18 cellular contexts compared by ENCODE assay signal in the genomic region with DNA sequence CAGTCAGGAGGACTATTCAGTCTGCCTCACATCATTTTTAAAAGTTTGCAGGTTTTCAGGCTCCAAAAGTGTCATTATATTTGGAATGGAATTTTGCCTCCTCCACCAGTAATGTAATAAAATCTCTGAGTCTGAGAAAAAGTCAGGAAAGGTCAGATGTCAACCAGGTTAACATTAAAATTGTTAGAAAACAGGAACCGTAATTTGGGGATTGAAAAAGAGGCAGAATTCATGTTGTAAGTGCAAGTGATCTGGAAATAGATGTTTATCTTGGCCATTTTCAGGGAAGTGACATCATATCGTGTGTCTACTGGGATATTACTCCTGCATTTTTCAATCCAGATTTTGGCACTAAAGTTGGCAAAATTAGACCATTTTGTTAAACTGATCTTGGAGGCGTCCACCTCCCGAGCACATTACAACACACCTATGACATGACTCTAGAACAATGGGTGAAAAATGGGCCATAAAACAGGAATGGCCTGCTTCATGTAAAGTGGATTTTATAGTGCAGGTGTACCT.
DNase-seq lines count a peak whose midpoint lies in the region; ATAC-seq and TF ChIP-seq lines count a peak whose summit lies in the region.
"Had no signal": no experiment of that assay in that cellular context is flagged by ENCODE, and none has a peak within 500 bp of the region (broad histone marks: within the 10 kb centered on the region; RNA-seq: fewer than 3 reads in every experiment).

No MANE protein-coding gene starts in this region.

- peak overlapping the region; percentile 11; the same call in 1 of the 2 replicates for H3K4me2 ChIP-seq in GM23338

- TF ChIP-seq CTCF in A673 (conservative IDR thresholded peaks at IDR 0.05; ENCODE audit: low read depth, low read length) (no peak), GM23338 (conservative IDR thresholded peaks at IDR 0.05; ENCODE audit: low read depth in 2 of 2) (no peak), endothelial cell (IDR thresholded peaks at IDR 0.05; ENCODE audit: unreplicated experiment) (no peak), chondrocyte (IDR thresholded peaks at IDR 0.05) (no peak)

- no peaks in the 10 kb centered on the region for H3K36me3 ChIP-seq in A673 (ENCODE audit: insufficient read depth, low read length, poor library complexity, severe bottlenecking)
- no peaks in the 10 kb centered on the region for H3K36me3 ChIP-seq in GM23338 (ENCODE audit: insufficient read depth)

- H3K27me3 Mint-ChIP-seq in GM23338 (ENCODE audit: insufficient read depth, low read depth, poor library complexity) (no peaks in the 10 kb centered on the region), endothelial cell (ENCODE audit: unreplicated experiment) (peaks cover 2% of the 10 kb centered on the region), chondrocyte (ENCODE audit: low read depth) (peaks cover 23% of the 10 kb centered on the region)

- no peak overlapping the region for H3K4me3 ChIP-seq in A673 (ENCODE audit: low read depth, low read length, poor library complexity, severe bottlenecking)
- H3K4me3 ChIP-seq in GM23338: no peak overlapping the region
- H3K4me3 ChIP-seq in skeletal muscle cell (ENCODE audit: low read depth, low read length): no peak overlapping the region
- H3K4me3 ChIP-seq: GM23248 had no signal

- no peaks in the 10 kb centered on the region for H3K9me3 ChIP-seq in A673 (ENCODE audit: low read depth, low read length, poor library complexity, severe bottlenecking)

- no peak for ATAC-seq in GM23338
- ATAC-seq in GM21529 (IDR thresholded peaks at IDR 0.05; ENCODE audit: unreplicated experiment): no peak
- ATAC-seq: CD8-positive, alpha-beta T cell had no signal

- no peaks in the 10 kb centered on the region for H3F3A ChIP-seq in GM23338 (replicated peaks; ENCODE audit: low read depth)

- H3K27ac Mint-ChIP-seq in GM23338: no peak overlapping the region
- peak overlapping the region; percentile 86 for H3K27ac Mint-ChIP-seq in endothelial cell (ENCODE audit: unreplicated experiment)
- no peak overlapping the region for H3K27ac Mint-ChIP-seq in chondrocyte (ENCODE audit: unreplicated experiment)
- H3K27ac Mint-ChIP-seq: CD8-positive, alpha-beta T cell had no signal

- H3K9me3 Mint-ChIP-seq in GM23338: no peaks in the 10 kb centered on the region
- no peaks in the 10 kb centered on the region for H3K9me3 Mint-ChIP-seq in endothelial cell (ENCODE audit: unreplicated experiment)
- no peaks in the 10 kb centered on the region for H3K9me3 Mint-ChIP-seq in chondrocyte (ENCODE audit: low read depth)
- H3K9me3 Mint-ChIP-seq: CD8-positive, alpha-beta T cell had no signal

- CTCF ChIA-PET in A673 (lab: Charles Lee): no interaction called here

- H4K20me1 ChIP-seq in GM23338 (replicated peaks; ENCODE audit: insufficient read depth): no peaks in the 10 kb centered on the region

- no peaks in the 10 kb centered on the region for H3K9me2 ChIP-seq in GM23338 (ENCODE audit: insufficient read depth)

- peaks cover 74% of the 10 kb centered on the region for H3K4me1 ChIP-seq in A673 (ENCODE audit: insufficient read depth, low read length, poor library complexity, severe bottlenecking)
- peaks cover 15% of the 10 kb centered on the region for H3K4me1 ChIP-seq in GM23338 (ENCODE audit: insufficient read depth)

- no peak overlapping the region for H2AFZ ChIP-seq in GM23338
- H2AFZ ChIP-seq: GM23248 had no signal

- H3K27me3 ChIP-seq in A673 (replicated peaks; ENCODE audit: insufficient read depth, low read depth, low read length, poor library complexity): no peaks in the 10 kb centered on the region
- no peaks in the 10 kb centered on the region for H3K27me3 ChIP-seq in GM23338 (ENCODE audit: insufficient read depth)

- H3K4me1 Mint-ChIP-seq in GM23338: peaks cover 34% of the 10 kb centered on the region
- peaks cover 69% of the 10 kb centered on the region for H3K4me1 Mint-ChIP-seq in endothelial cell (ENCODE audit: unreplicated experiment)
- H3K4me1 Mint-ChIP-seq in chondrocyte (ENCODE audit: low read depth): peaks cover 6% of the 10 kb centered on the region

- H3K4me3 Mint-ChIP-seq in GM23338 (no peak overlapping the region), endothelial cell (ENCODE audit: unreplicated experiment) (no peak overlapping the region), chondrocyte (ENCODE audit: unreplicated experiment) (no peak overlapping the region)
- H3K4me3 Mint-ChIP-seq: CD8-positive, alpha-beta T cell; IgD-negative memory B cell had no signal

- H3K36me3 Mint-ChIP-seq in GM23338 (ENCODE audit: low read depth) (no peaks in the 10 kb centered on the region), endothelial cell (ENCODE audit: low read depth, unreplicated experiment) (no peaks in the 10 kb centered on the region), chondrocyte (ENCODE audit: low read depth) (no peaks in the 10 kb centered on the region)
- H3K36me3 Mint-ChIP-seq: CD8-positive, alpha-beta T cell; IgD-negative memory B cell had no signal

- DNase-seq in A673 (ENCODE audit: low spot score) (no peak), GM23338 (ENCODE audit: low spot score) (no peak), endothelial cell (ENCODE audit: low spot score) (no peak), skeletal muscle cell (ENCODE audit: low read depth) (peak; percentile 25), midbrain (lab: John Stamatoyannopoulos, UW) (no peak), chondrocyte (ENCODE audit: low spot score) (no peak)
- DNase-seq: 8988T, ACHN, COR-L47, DMS153, DMS79 treated with DMSO at 0.1 percent for 48 hours, GDM1, GM23248, KG1 had no signal

- POLR2A ChIA-PET in A673 (lab: Charles Lee; ENCODE audit: low non-redundant PET): interaction anchor here (0.5 kb wide), 1 partner anchor 64 kb away, joined by 5 read pairs; no protein-coding TSS in a partner anchor

- intact Hi-C loops in A673 (cut with micrococcal nuclease; ENCODE audit: unreplicated experiment): loop anchor here (10.0 kb wide), 2 partner anchors 426 to 816 kb away; a partner anchor contains a TSS

- H3K79me2 ChIP-seq in GM23338 (replicated peaks; ENCODE audit: insufficient read depth): no peaks in the 10 kb centered on the region

- BruUV-seq in A673 (replicated peaks; lab: Mats Ljungman, UMichigan): no TSS peak

- H3K27ac ChIP-seq in A673 (ENCODE audit: low read depth, low read length, poor library complexity, severe bottlenecking) (peak overlapping the region; percentile 71), GM23338 (ENCODE audit: low read depth) (no peak overlapping the region)
- H3K27ac ChIP-seq: C4-2B, GM23248 had no signal

TF ChIP-seq in GM23338, 12 proteins besides CTCF, POLR2A, EP300 and RAD21 (continues in another document):
- TF ChIP-seq STAT1 (IDR thresholded peaks at IDR 0.05; ENCODE audit: unreplicated experiment): no peak
- TF ChIP-seq, protein P1, sequence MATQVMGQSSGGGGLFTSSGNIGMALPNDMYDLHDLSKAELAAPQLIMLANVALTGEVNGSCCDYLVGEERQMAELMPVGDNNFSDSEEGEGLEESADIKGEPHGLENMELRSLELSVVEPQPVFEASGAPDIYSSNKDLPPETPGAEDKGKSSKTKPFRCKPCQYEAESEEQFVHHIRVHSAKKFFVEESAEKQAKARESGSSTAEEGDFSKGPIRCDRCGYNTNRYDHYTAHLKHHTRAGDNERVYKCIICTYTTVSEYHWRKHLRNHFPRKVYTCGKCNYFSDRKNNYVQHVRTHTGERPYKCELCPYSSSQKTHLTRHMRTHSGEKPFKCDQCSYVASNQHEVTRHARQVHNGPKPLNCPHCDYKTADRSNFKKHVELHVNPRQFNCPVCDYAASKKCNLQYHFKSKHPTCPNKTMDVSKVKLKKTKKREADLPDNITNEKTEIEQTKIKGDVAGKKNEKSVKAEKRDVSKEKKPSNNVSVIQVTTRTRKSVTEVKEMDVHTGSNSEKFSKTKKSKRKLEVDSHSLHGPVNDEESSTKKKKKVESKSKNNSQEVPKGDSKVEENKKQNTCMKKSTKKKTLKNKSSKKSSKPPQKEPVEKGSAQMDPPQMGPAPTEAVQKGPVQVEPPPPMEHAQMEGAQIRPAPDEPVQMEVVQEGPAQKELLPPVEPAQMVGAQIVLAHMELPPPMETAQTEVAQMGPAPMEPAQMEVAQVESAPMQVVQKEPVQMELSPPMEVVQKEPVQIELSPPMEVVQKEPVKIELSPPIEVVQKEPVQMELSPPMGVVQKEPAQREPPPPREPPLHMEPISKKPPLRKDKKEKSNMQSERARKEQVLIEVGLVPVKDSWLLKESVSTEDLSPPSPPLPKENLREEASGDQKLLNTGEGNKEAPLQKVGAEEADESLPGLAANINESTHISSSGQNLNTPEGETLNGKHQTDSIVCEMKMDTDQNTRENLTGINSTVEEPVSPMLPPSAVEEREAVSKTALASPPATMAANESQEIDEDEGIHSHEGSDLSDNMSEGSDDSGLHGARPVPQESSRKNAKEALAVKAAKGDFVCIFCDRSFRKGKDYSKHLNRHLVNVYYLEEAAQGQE (IDR thresholded peaks at IDR 0.05; ENCODE audit: unreplicated experiment): no peak
- TF ChIP-seq, protein P2, sequence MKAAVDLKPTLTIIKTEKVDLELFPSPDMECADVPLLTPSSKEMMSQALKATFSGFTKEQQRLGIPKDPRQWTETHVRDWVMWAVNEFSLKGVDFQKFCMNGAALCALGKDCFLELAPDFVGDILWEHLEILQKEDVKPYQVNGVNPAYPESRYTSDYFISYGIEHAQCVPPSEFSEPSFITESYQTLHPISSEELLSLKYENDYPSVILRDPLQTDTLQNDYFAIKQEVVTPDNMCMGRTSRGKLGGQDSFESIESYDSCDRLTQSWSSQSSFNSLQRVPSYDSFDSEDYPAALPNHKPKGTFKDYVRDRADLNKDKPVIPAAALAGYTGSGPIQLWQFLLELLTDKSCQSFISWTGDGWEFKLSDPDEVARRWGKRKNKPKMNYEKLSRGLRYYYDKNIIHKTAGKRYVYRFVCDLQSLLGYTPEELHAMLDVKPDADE (IDR thresholded peaks at IDR 0.05): no peak
